In genomic region chr2:177393381-177393780, GRCh38 we compare ENCODE assay signal across 8 cellular contexts. TPM values are rescaled to one million over a fixed set of nuclear protein-coding genes. Genes with fewer than 3 reads are reported as not detected.
DNase-seq lines count a peak whose midpoint lies in the region; ATAC-seq, FAIRE-seq and TF ChIP-seq lines count a peak whose summit lies in the region.

No MANE protein-coding gene starts in this region.

- peak overlapping the region; percentile 80 for H3K27ac Mint-ChIP-seq in activated T-helper 1 cell treated with anti-CD3 and anti-CD28 coated beads, Interleukin-12 subunit alpha, Interleukin-12 subunit beta, Interleukin-2, Interleukin-4 antibody, amounts not matched to agents 30 ng/mL and 10 ng/mL and 1 ng/mL, durations not matched to agents 14 hours and 24 hours and 36 hours
- H3K27ac Mint-ChIP-seq in stimulated activated memory B cell treated with anti-CD40 and anti-IgM and Interleukin-4, amounts not matched to agents 10 μg/mL and 1 μg/mL and 100 μg/mL, for 72 hours, result peak overlapping the region; percentile 91

- ATAC-seq in stimulated activated memory B cell treated with anti-CD40 and anti-IgM and Interleukin-4, amounts not matched to agents 10 μg/mL and 1 μg/mL and 100 μg/mL, for 72 hours, result no peak

- H3K9me3 Mint-ChIP-seq in activated T-helper 1 cell treated with anti-CD3 and anti-CD28 coated beads, Interleukin-12 subunit alpha, Interleukin-12 subunit beta, Interleukin-2, Interleukin-4 antibody, amounts not matched to agents 30 ng/mL and 10 ng/mL and 1 ng/mL, durations not matched to agents 14 hours and 24 hours and 36 hours, result no peaks in the 10 kb centered on the region
- H3K9me3 Mint-ChIP-seq in stimulated activated memory B cell treated with anti-CD40 and anti-IgM and Interleukin-4, amounts not matched to agents 10 μg/mL and 1 μg/mL and 100 μg/mL, for 72 hours, result no peaks in the 10 kb centered on the region

- peak overlapping the region; percentile 71 for H3K4me3 ChIP-seq in HFF-Myc (replicated peaks; ENCODE audit: low read depth, low read length)
- peak overlapping the region; percentile 97 for H3K4me3 ChIP-seq in iPS-18a (ENCODE audit: low read length)

- TF ChIP-seq CTCF in HFF-Myc (IDR thresholded peaks at IDR 0.05; ENCODE audit: low read depth, low read length, missing control alignments), result no peak

- peak overlapping the region; percentile 90 for H3K4me3 Mint-ChIP-seq in activated T-helper 1 cell treated with anti-CD3 and anti-CD28 coated beads, Interleukin-12 subunit alpha, Interleukin-12 subunit beta, Interleukin-2, Interleukin-4 antibody, amounts not matched to agents 30 ng/mL and 10 ng/mL and 1 ng/mL, durations not matched to agents 14 hours and 24 hours and 36 hours
- peak overlapping the region; percentile 99 for H3K4me3 Mint-ChIP-seq in stimulated activated memory B cell treated with anti-CD40 and anti-IgM and Interleukin-4, amounts not matched to agents 10 μg/mL and 1 μg/mL and 100 μg/mL, for 72 hours

- H3K4me1 Mint-ChIP-seq in activated T-helper 1 cell treated with anti-CD3 and anti-CD28 coated beads, Interleukin-12 subunit alpha, Interleukin-12 subunit beta, Interleukin-2, Interleukin-4 antibody, amounts not matched to agents 30 ng/mL and 10 ng/mL and 1 ng/mL, durations not matched to agents 14 hours and 24 hours and 36 hours (ENCODE audit: low read depth), result peaks cover 62% of the 10 kb centered on the region
- peaks cover 68% of the 10 kb centered on the region for H3K4me1 Mint-ChIP-seq in stimulated activated memory B cell treated with anti-CD40 and anti-IgM and Interleukin-4, amounts not matched to agents 10 μg/mL and 1 μg/mL and 100 μg/mL, for 72 hours

- H3K9me3 ChIP-seq in iPS-18a (ENCODE audit: control insufficient read depth, low read depth, low read length), result no peaks in the 10 kb centered on the region

- H3K4me1 ChIP-seq in iPS-18a (ENCODE audit: control insufficient read depth, low read depth, low read length), result peaks cover 15% of the 10 kb centered on the region

- H3K27me3 Mint-ChIP-seq in activated T-helper 1 cell treated with anti-CD3 and anti-CD28 coated beads, Interleukin-12 subunit alpha, Interleukin-12 subunit beta, Interleukin-2, Interleukin-4 antibody, amounts not matched to agents 30 ng/mL and 10 ng/mL and 1 ng/mL, durations not matched to agents 14 hours and 24 hours and 36 hours (ENCODE audit: insufficient read depth), result no peaks in the 10 kb centered on the region
- H3K27me3 Mint-ChIP-seq in stimulated activated memory B cell treated with anti-CD40 and anti-IgM and Interleukin-4, amounts not matched to agents 10 μg/mL and 1 μg/mL and 100 μg/mL, for 72 hours, result no peaks in the 10 kb centered on the region

- H3K36me3 Mint-ChIP-seq in activated T-helper 1 cell treated with anti-CD3 and anti-CD28 coated beads, Interleukin-12 subunit alpha, Interleukin-12 subunit beta, Interleukin-2, Interleukin-4 antibody, amounts not matched to agents 30 ng/mL and 10 ng/mL and 1 ng/mL, durations not matched to agents 14 hours and 24 hours and 36 hours (ENCODE audit: low read depth), result peaks cover 33% of the 10 kb centered on the region
- peaks cover 21% of the 10 kb centered on the region for H3K36me3 Mint-ChIP-seq in stimulated activated memory B cell treated with anti-CD40 and anti-IgM and Interleukin-4, amounts not matched to agents 10 μg/mL and 1 μg/mL and 100 μg/mL, for 72 hours

- no peaks in the 10 kb centered on the region for H3K27me3 ChIP-seq in iPS-18a (ENCODE audit: control insufficient read depth, insufficient read depth, low read length)

- H3K27ac ChIP-seq in iPS-18a (ENCODE audit: low read length), result no peak overlapping the region

- DNase-seq in AG08396 (ENCODE audit: low spot score) (peak; percentile 15), HFF-Myc (ENCODE audit: extremely low read depth, low read depth) (no peak), GM19240 (ENCODE audit: insufficient read length, low spot score) (no peak), germinal center (ENCODE audit: low spot score) (no peak), HTR-8/SVneo (ENCODE audit: insufficient read length, low spot score) (no peak)
- no peak for DNase-seq in activated T-helper 1 cell treated with anti-CD3 and anti-CD28 coated beads, Interleukin-12 subunit alpha, Interleukin-12 subunit beta, Interleukin-2, Interleukin-4 antibody, amounts not matched to agents 30 ng/mL and 10 ng/mL and 1 ng/mL, durations not matched to agents 14 hours and 24 hours and 36 hours (ENCODE audit: low spot score)

- peak overlapping the region; percentile 83 for H3K9ac ChIP-seq in iPS-18a (ENCODE audit: low read length)

- no peaks in the 10 kb centered on the region for H3K36me3 ChIP-seq in iPS-18a (ENCODE audit: control insufficient read depth, low read depth, low read length)

- FAIRE-seq in HTR-8/SVneo (lab: Jason Lieb, UNC), result no peak

- intact Hi-C loops in activated T-helper 1 cell treated with anti-CD3 and anti-CD28 coated beads, Interleukin-12 subunit alpha, Interleukin-12 subunit beta, Interleukin-2, Interleukin-4 antibody, amounts not matched to agents 30 ng/mL and 10 ng/mL and 1 ng/mL, durations not matched to agents 14 hours and 24 hours and 36 hours (cut with micrococcal nuclease), result loop anchor here (2.0 to 5.0 kb wide), 5 partner anchors 23 to 719 kb away; partner anchors contain the start of gene RBM45

RNA-seq across cellular contexts. Expression of gene AGPS, which starts 0.8 kb away (rescaled TPM):
- total RNA-seq in activated T-helper 1 cell treated with anti-CD3 and anti-CD28 coated beads, Interleukin-12 subunit alpha, Interleukin-12 subunit beta, Interleukin-2, Interleukin-4 antibody, amounts not matched to agents 30 ng/mL and 10 ng/mL and 1 ng/mL, durations not matched to agents 14 hours and 24 hours and 36 hours, result 70.1 and 71.8 TPM in 2 replicates
